ENCODE assay signal across 9 cellular contexts in genomic region chr1:168949672-168950071, GRCh38.
"Had no signal": no experiment of that assay in that cellular context is flagged by ENCODE, and none has a peak within 500 bp of the region (broad histone marks: within the 10 kb centered on the region; RNA-seq: fewer than 3 reads in every experiment).

No MANE protein-coding gene starts in this region.

- H3K4me1 ChIP-seq: HAP-1 had no signal

- H3K4me3 Mint-ChIP-seq: HFFc6, IgD-negative memory B cell had no signal

- H3K27ac Mint-ChIP-seq: HFFc6, IgD-negative memory B cell had no signal

- H3K4me1 Mint-ChIP-seq: IgD-negative memory B cell had no signal

- DNase-seq: GM23248, GOT3, H7, HFFc6 had no signal

- H3K4me3 ChIP-seq: GM23248, HAP-1 had no signal

- H3K36me3 ChIP-seq: HAP-1 had no signal

- H3K27me3 Mint-ChIP-seq: IgD-negative memory B cell had no signal

- H3K9me3 ChIP-seq: HAP-1 had no signal

- ATAC-seq: HCT116, HepG2 had no signal

- H3K27ac ChIP-seq: GM23248, HL-60 had no signal

- H2AFZ ChIP-seq: GM23248 had no signal

- H3K9ac ChIP-seq: GM23248 had no signal

- FAIRE-seq: HepG2 had no signal
